Comparison of ENCODE assay signal across 1 cellular context in the genomic region with DNA sequence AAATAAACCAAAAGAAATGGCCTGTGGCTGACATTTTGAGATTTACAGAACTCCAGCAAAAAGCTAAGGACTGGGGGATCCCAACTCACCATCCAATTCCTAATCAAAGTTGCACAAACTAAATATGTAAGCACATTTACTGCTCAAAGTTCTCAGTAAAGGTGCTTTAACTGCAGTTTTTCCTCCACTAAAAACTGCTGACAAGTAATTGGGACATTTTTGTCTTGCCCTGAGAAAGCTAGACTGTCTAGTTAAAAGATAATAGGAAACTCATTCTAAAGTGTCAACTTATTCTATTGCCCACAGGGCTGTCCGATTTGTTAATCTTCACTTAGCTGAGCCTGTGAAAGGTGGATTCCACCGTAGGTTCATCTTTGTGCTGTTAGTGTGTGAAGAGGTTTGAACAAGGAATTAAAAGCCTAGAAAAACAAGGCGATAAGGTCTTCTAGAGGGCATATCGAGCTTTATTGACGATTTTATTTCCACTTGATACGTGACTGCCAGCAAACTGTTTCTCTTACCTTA.
TF ChIP-seq lines count a peak whose summit lies in the region.

No MANE protein-coding gene starts in this region.

TF ChIP-seq in H1, 55 proteins besides CTCF, POLR2A, EP300 and RAD21:
- TF ChIP-seq SIRT6 (IDR thresholded peaks at IDR 0.05; ENCODE audit: low read length) = no peak
- TF ChIP-seq KDM5A (IDR thresholded peaks at IDR 0.05; ENCODE audit: low read length) = no peak
- no peak for TF ChIP-seq CHD2 (IDR thresholded peaks at IDR 0.05; ENCODE audit: low read length)
- no peak for TF ChIP-seq TAF7 (optimal IDR thresholded peaks at IDR 0.05; ENCODE audit: borderline replicate concordance, low read depth, low read length)
